In the genomic region with DNA sequence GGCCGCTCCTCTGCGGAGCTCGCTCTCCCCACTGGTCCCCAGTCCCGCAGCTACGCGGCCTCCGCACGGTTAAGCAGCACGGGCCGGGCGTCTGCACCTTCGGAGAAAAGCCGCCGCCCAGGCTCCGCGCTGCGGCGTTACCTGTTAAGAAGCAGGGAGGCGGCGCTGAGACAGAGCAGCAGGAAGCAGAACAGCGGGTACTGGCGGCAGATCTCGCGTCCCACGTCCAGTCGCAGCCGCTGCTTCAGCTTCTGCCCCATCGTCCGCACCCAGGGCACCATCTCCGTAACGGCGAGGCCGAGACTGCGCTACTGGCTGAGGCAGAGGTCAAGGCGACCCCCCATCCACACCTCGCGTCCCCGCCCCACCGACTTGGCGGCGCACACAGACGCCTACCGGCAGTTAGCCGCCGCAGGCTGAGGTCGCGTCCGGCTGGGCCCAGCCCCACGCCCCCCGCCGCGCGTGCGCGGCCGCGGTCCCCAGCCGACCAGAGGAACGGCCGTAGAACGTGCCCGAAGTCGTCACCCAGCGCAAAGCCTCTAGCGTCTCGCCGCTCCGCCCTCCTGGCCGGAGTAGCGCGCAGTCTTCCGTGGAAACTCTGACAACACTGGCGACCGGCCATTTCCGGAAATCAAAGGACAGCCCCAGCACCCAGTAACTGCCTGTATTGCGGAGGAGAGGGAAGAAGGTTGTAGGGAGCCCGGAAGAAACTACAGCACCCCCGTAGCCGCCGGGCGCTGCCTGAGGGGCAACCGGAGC, we compare ENCODE assay signal across 8 cellular contexts. TPM values are rescaled to one million over a fixed set of nuclear protein-coding genes. Genes with fewer than 3 reads are reported as not detected.
DNase-seq lines count a peak whose midpoint lies in the region; ATAC-seq and TF ChIP-seq lines count a peak whose summit lies in the region.

A gene with protein sequence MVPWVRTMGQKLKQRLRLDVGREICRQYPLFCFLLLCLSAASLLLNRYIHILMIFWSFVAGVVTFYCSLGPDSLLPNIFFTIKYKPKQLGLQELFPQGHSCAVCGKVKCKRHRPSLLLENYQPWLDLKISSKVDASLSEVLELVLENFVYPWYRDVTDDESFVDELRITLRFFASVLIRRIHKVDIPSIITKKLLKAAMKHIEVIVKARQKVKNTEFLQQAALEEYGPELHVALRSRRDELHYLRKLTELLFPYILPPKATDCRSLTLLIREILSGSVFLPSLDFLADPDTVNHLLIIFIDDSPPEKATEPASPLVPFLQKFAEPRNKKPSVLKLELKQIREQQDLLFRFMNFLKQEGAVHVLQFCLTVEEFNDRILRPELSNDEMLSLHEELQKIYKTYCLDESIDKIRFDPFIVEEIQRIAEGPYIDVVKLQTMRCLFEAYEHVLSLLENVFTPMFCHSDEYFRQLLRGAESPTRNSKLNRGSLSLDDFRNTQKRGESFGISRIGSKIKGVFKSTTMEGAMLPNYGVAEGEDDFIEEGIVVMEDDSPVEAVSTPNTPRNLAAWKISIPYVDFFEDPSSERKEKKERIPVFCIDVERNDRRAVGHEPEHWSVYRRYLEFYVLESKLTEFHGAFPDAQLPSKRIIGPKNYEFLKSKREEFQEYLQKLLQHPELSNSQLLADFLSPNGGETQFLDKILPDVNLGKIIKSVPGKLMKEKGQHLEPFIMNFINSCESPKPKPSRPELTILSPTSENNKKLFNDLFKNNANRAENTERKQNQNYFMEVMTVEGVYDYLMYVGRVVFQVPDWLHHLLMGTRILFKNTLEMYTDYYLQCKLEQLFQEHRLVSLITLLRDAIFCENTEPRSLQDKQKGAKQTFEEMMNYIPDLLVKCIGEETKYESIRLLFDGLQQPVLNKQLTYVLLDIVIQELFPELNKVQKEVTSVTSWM (minus strand): TSS at position 421 of the 759 bp plus-strand sequence. CDS start 140 bp downstream, at position 281.

- H3K27ac ChIP-seq in suprapubic skin: peak within 1 kb of the TSS; percentile 86

- peak; percentile 11 to 48 for TF ChIP-seq POLR2A in suprapubic skin (IDR thresholded peaks at IDR 0.05)

- WGBS in suprapubic skin: under 1% methylated on average over 37 of the region's 82 CpGs

- no peaks in the 10 kb centered on the region for H3K36me3 ChIP-seq in suprapubic skin

- TF ChIP-seq CTCF in GM10266 (IDR thresholded peaks at IDR 0.05; ENCODE audit: control insufficient read depth, insufficient read depth, low read depth, missing control alignments) (peak; percentile 24), HFFc6 (IDR thresholded peaks at IDR 0.05) (peak; percentile 10; the same call in 1 of the 2 replicates), suprapubic skin (IDR thresholded peaks at IDR 0.05) (no peak)

- H3K27me3 ChIP-seq in suprapubic skin: no peaks in the 10 kb centered on the region

- H3K9me3 Mint-ChIP-seq in HFFc6: peaks cover 7% of the 10 kb centered on the region; the same call in 1 of the 2 replicates
- no peaks in the 10 kb centered on the region for H3K9me3 Mint-ChIP-seq in activated naive CD4-positive, alpha-beta T cell treated with anti-CD3 and anti-CD28 coated beads, Interleukin-2, amount 50 U/mL, for 24 hours

- H3K36me3 Mint-ChIP-seq in HFFc6 (ENCODE audit: low read depth): peaks cover 32% of the 10 kb centered on the region
- H3K36me3 Mint-ChIP-seq in activated naive CD4-positive, alpha-beta T cell treated with anti-CD3 and anti-CD28 coated beads, Interleukin-2, amount 50 U/mL, for 24 hours: peaks cover 7% of the 10 kb centered on the region

- no peak for TF ChIP-seq EP300 in suprapubic skin (IDR thresholded peaks at IDR 0.05)

- peaks cover 27% of the 10 kb centered on the region for H3K4me1 ChIP-seq in suprapubic skin

- peak; percentile 94 for ATAC-seq in SK-N-SH treated with all-trans-retinoic acid at 6 μM for 48 hours

- H3K9me3 ChIP-seq in suprapubic skin: no peaks in the 10 kb centered on the region

- peaks cover 55% of the 10 kb centered on the region for H3K4me1 Mint-ChIP-seq in HFFc6 (ENCODE audit: low read depth)
- H3K4me1 Mint-ChIP-seq in activated naive CD4-positive, alpha-beta T cell treated with anti-CD3 and anti-CD28 coated beads, Interleukin-2, amount 50 U/mL, for 24 hours: peaks cover 55% of the 10 kb centered on the region

- peak within 1 kb of the TSS; percentile 65 for H3K4me3 ChIP-seq in suprapubic skin

- H3K4me3 Mint-ChIP-seq in HFFc6: peak within 1 kb of the TSS; percentile 96
- peak within 1 kb of the TSS; percentile 94 for H3K4me3 Mint-ChIP-seq in activated naive CD4-positive, alpha-beta T cell treated with anti-CD3 and anti-CD28 coated beads, Interleukin-2, amount 50 U/mL, for 24 hours

- peak within 1 kb of the TSS; percentile 95 for H3K27ac Mint-ChIP-seq in HFFc6
- H3K27ac Mint-ChIP-seq in activated naive CD4-positive, alpha-beta T cell treated with anti-CD3 and anti-CD28 coated beads, Interleukin-2, amount 50 U/mL, for 24 hours: peak within 1 kb of the TSS; percentile 93

- DNase-seq in GM10266 (ENCODE audit: extremely low spot score): peak; percentile 89
- DNase-seq in HFFc6: peak; percentile 98
- peak; percentile 93 for DNase-seq in NAMALWA (ENCODE audit: low spot score)
- peak; percentile 64 for DNase-seq in glomerular endothelial cell (ENCODE audit: extremely low read depth, low read depth, low spot score)
- DNase-seq in occipital lobe (lab: John Stamatoyannopoulos, UW): peak; percentile 88
- peak; percentile 97 for DNase-seq in suprapubic skin (ENCODE audit: low spot score in 2 of 2)

- no peaks in the 10 kb centered on the region for H3K27me3 Mint-ChIP-seq in HFFc6 (ENCODE audit: insufficient read depth)
- H3K27me3 Mint-ChIP-seq in activated naive CD4-positive, alpha-beta T cell treated with anti-CD3 and anti-CD28 coated beads, Interleukin-2, amount 50 U/mL, for 24 hours: no peaks in the 10 kb centered on the region

TF ChIP-seq in SK-N-SH treated with all-trans-retinoic acid at 6 μM for 48 hours, 23 proteins besides CTCF, POLR2A, EP300 and RAD21:
- TF ChIP-seq, protein P1, sequence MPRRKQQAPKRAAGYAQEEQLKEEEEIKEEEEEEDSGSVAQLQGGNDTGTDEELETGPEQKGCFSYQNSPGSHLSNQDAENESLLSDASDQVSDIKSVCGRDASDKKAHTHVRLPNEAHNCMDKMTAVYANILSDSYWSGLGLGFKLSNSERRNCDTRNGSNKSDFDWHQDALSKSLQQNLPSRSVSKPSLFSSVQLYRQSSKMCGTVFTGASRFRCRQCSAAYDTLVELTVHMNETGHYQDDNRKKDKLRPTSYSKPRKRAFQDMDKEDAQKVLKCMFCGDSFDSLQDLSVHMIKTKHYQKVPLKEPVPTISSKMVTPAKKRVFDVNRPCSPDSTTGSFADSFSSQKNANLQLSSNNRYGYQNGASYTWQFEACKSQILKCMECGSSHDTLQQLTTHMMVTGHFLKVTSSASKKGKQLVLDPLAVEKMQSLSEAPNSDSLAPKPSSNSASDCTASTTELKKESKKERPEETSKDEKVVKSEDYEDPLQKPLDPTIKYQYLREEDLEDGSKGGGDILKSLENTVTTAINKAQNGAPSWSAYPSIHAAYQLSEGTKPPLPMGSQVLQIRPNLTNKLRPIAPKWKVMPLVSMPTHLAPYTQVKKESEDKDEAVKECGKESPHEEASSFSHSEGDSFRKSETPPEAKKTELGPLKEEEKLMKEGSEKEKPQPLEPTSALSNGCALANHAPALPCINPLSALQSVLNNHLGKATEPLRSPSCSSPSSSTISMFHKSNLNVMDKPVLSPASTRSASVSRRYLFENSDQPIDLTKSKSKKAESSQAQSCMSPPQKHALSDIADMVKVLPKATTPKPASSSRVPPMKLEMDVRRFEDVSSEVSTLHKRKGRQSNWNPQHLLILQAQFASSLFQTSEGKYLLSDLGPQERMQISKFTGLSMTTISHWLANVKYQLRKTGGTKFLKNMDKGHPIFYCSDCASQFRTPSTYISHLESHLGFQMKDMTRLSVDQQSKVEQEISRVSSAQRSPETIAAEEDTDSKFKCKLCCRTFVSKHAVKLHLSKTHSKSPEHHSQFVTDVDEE (CRISPR knock-in tag; IDR thresholded peaks at IDR 0.05): peak; percentile 11; the same call in 1 of the 2 replicates
- TF ChIP-seq TOX (CRISPR knock-in tag; IDR thresholded peaks at IDR 0.05; ENCODE audit: borderline replicate concordance): no peak

RNA-seq across cellular contexts. Expression of the gene that starts here (rescaled TPM):
- total RNA-seq in HFFc6 (2021; fragmentation: NEBNext Ultra II Directional; extraction: Animal tissue kit (Norgen Biotek cat#: 25700)): 10 to 100 TPM; 60.9 to 69.3 (median 65.3) TPM
- total RNA-seq in glomerular endothelial cell: 67.2 and 111 TPM in 2 replicates
- total RNA-seq in occipital lobe: 204 TPM
- total RNA-seq in suprapubic skin: 100 to 1,000 TPM in 1 of 4 donors, 10 to 100 TPM in 3; 30.3 to 125 (median 47.8) TPM

Comparison
In these comparisons a context has a peak if more than half of its experiments do, and no peak if none do; other contexts are left out.
1. Peak in every context shown above with its lines: DNase-seq, ATAC-seq, H3K4me3 ChIP-seq and H3K27ac ChIP-seq.
2. CTCF ChIP-seq: peak in GM10266 (single experiment) and HFFc6 (single experiment); none in suprapubic skin (0 of 2).